ENCODE assay signal across 1 cellular context in the genomic region with DNA sequence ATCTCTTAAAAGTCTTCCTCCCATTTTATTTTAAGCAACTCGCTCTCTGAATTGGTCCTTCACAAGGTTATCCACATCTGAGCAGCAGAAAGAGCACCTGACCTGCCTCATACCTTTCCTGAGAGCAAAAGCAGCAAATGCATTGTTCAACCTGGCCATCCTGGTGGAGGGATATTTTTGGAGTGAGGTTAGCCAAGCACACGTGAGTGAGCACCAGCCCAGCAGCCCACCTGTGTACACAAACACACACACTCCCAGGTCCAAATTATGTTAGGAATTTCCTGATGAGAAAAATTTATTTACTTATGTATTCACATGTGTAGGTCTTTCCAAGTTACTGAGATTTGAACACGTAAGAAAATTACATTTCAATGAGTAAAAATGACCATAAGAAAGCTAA.
TF ChIP-seq lines count a peak whose summit lies in the region.

No MANE protein-coding gene starts in this region.

TF ChIP-seq in endothelial cell of umbilical vein, 7 proteins besides CTCF, POLR2A, EP300 and RAD21:
- TF ChIP-seq MYC (IDR thresholded peaks at IDR 0.05; ENCODE audit: low read depth, low read length) (no peak), GATA2 (IDR thresholded peaks at IDR 0.05; ENCODE audit: insufficient read depth, insufficient read length, low read depth, low read length) (no peak), POLR2AphosphoS5 (IDR thresholded peaks at IDR 0.05; ENCODE audit: insufficient read depth, low read depth, low read length) (no peak), JUN (IDR thresholded peaks at IDR 0.05; ENCODE audit: borderline replicate concordance, insufficient read depth, insufficient read length, low read depth) (no peak)
- TF ChIP-seq, protein P1, sequence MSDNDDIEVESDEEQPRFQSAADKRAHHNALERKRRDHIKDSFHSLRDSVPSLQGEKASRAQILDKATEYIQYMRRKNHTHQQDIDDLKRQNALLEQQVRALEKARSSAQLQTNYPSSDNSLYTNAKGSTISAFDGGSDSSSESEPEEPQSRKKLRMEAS (IDR thresholded peaks at IDR 0.05; ENCODE audit: insufficient read depth, insufficient read length), result no peak
